18 cellular contexts compared by ENCODE assay signal in the genomic region with DNA sequence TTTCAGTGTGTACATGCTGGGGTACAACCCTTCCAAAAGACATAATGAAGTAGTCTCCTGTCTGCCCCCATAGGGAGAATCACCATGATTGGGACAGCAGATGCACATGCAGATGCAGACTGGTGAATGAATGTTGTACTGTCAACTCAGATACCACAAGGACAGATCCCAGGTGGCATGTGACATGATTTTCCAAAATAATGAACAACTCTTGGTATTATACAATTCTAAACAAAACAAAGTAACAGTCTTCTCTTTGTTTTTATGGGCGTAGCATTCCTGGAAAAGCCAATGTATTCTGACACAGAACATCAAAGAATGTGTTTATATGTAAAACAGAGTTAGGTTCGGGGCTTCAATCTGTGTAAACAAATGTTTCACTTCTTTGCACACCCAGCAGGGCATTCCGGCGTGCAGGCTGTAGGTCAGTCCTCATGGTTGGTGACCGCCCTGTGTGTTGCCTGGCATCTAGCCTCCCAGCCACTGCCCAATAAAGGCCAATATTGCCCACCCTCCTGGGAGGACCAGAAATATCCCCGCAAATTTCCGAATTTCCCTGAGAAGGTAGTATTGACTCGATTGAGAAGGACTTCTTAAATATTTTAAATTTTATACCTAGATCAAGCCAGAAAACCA.
"Had no signal": no experiment of that assay in that cellular context is flagged by ENCODE, and none has a peak within 500 bp of the region (broad histone marks: within the 10 kb centered on the region; RNA-seq: fewer than 3 reads in every experiment).

No MANE protein-coding gene starts in this region.

- H3K4me3 ChIP-seq: body of pancreas, lower lobe of right lung, pancreas, tibial artery had no signal

- H3K27me3 ChIP-seq: body of pancreas, neutrophil, pancreas, tibial artery had no signal

- H3K9me3 ChIP-seq: body of pancreas, lower lobe of right lung, neutrophil, pancreas, tibial artery had no signal

- H3K36me3 ChIP-seq: lower lobe of right lung, neutrophil, pancreas, tibial artery had no signal

- ATAC-seq: activated CD8-positive, alpha-beta memory T cell treated with anti-CD3 and anti-CD28 coated beads, Interleukin-2, amount 10 ng/mL, durations not matched to agents 7 days and 5 days; activated T-helper 17 cell treated with anti-CD3 and anti-CD28 coated beads, Interleukin-2, amount 50 U/mL, for 72 hours; body of pancreas; left colon; lower lobe of right lung; natural killer cell treated with Interleukin-12 subunit alpha and Interleukin-12 subunit beta and Interleukin-15 and Interleukin-18, amount 100 ng/mL, for 72 hours; pancreas; sciatic nerve; stimulated activated memory B cell treated with anti-CD40 and anti-IgM and Interleukin-4, amounts not matched to agents 10 μg/mL and 1 μg/mL and 100 μg/mL, for 72 hours; T-cell had no signal

- H3K4me1 ChIP-seq: body of pancreas, lower lobe of right lung, pancreas had no signal

- H3K27ac ChIP-seq: body of pancreas, lower lobe of right lung, neutrophil, pancreas, tibial artery had no signal

- DNase-seq: activated B cell treated with CpG ODN at 0.5 μM for 24 hours; activated CD4-positive, alpha-beta memory T cell treated with anti-CD3 and anti-CD28 coated beads, Interleukin-2, amount 10 ng/mL, durations not matched to agents 7 days and 5 days; activated CD4-positive, alpha-beta T cell treated with anti-CD3 and anti-CD28 coated beads for 4 hours; activated CD8-positive, alpha-beta memory T cell treated with anti-CD3 and anti-CD28 coated beads, Interleukin-2, amount 10 ng/mL, durations not matched to agents 7 days and 5 days; activated naive CD4-positive, alpha-beta T cell; activated naive CD8-positive, alpha-beta T cell treated with anti-CD3 and anti-CD28 coated beads, Interleukin-2, amount 10 ng/mL, durations not matched to agents 7 days and 5 days; body of pancreas; left colon; lower lobe of right lung; pancreas; stimulated activated CD4-positive, alpha-beta T cell treated with anti-CD3 and anti-CD28 coated beads, Interleukin-4, amount 100 ng/mL, for 4 hours; T-cell; tibial artery had no signal
